1 cellular context compared by ENCODE assay signal in genomic region chr2:47346-48218, GRCh38.
TF ChIP-seq lines count a peak whose summit lies in the region.

No MANE protein-coding gene starts in this region.

TF ChIP-seq in GM23338, 12 proteins besides CTCF, POLR2A, EP300 and RAD21 (continued from another document):
- no peak for TF ChIP-seq ZNF462 (CRISPR knock-in tag; IDR thresholded peaks at IDR 0.05)
- no peak for TF ChIP-seq EZH2phosphoT487 (IDR thresholded peaks at IDR 0.05; ENCODE audit: unreplicated experiment)
- TF ChIP-seq STAT1 (IDR thresholded peaks at IDR 0.05; ENCODE audit: unreplicated experiment), result no peak
- no peak for TF ChIP-seq REST (IDR thresholded peaks at IDR 0.05; ENCODE audit: unreplicated experiment)
- TF ChIP-seq ETS1 (IDR thresholded peaks at IDR 0.05), result no peak
- no peak for TF ChIP-seq ZNF331 (CRISPR knock-in tag; IDR thresholded peaks at IDR 0.05; ENCODE audit: low read depth)
TF ChIP-seq in GM23338: peak in this region for 0.
